ENCODE assay signal across 16 cellular contexts in the genomic region with DNA sequence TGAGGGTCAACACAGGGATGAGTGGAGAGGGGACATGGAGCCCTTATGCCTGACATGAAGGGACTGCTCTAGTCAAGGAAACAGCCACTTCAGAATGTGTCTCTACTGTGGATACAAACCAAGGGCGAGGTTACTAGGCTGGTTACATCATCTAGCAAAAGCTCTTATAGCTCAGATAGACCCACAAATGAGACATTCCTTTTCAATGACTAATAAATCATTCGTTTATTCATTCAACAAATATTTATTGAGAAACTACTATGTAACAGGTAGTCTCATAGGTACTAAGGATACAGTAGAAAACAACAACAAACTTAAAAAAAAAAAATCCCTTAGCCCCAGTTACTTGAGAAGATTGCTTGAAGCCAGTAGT.
A peak's percentile ranks its signal among the peaks of the same experiment; 100 is the strongest.
DNase-seq lines count a peak whose midpoint lies in the region; ATAC-seq, FAIRE-seq and TF ChIP-seq lines count a peak whose summit lies in the region.
"Had no signal": no experiment of that assay in that cellular context is flagged by ENCODE, and none has a peak within 500 bp of the region (broad histone marks: within the 10 kb centered on the region; RNA-seq: fewer than 3 reads in every experiment).

No MANE protein-coding gene starts in this region.

- peaks cover 5% of the 10 kb centered on the region for H3K9me1 ChIP-seq in IMR-90 (ENCODE audit: insufficient read depth, low read length)

- peak; percentile 45 for DNase-seq in AG08396 (ENCODE audit: low spot score)
- peak; percentile 70 for DNase-seq in IMR-90
- no peak for DNase-seq in GM12878 (ENCODE audit: low read depth, low spot score)
- peak; percentile 20 for DNase-seq in kidney glomerular epithelial cell (lab: John Stamatoyannopoulos, UW)
- no peak for DNase-seq in NK-92 treated with Interleukin-12 subunit alpha and Interleukin-12 subunit beta, amount 100 ng/mL, for 24 hours (lab: John Stamatoyannopoulos, UW)
- no peak for DNase-seq in endothelial cell (ENCODE audit: low spot score)
- DNase-seq in NCI-H446 treated with DMSO at 0.1 percent for 48 hours (lab: John Stamatoyannopoulos, UW): no peak
- DNase-seq in NCI-H774 (lab: John Stamatoyannopoulos, UW): no peak
- DNase-seq: activated CD4-positive, alpha-beta T cell treated with anti-CD3 and anti-CD28 coated beads for 1 hour; activated T-cell treated with anti-CD3 and anti-CD28 coated beads, Interleukin-2, amount 50 U/mL, for 1 hour; amygdala; DMS79; effector memory CD8-positive, alpha-beta T cell; NCI-H1694 treated with DMSO at 0.1 percent for 48 hours had no signal

- WGBS in IMR-90 (ENCODE audit: extremely low coverage in 2 of 2, insufficient read length in 1 of 2), 2 experiments: no CpG with 5 or more reads among the region's 2 CpGs
- 0% methylated on average over 2 of the region's 2 CpGs for WGBS in GM12878 (ENCODE audit: insufficient coverage, insufficient replicate concordance, low lambda C conversion rate, missing lambda C conversion rate)

- peak overlapping the region; percentile 60 for H2AK9ac ChIP-seq in IMR-90 (replicated peaks; ENCODE audit: low read depth, low read length, poor library complexity)

- H2AFZ ChIP-seq in IMR-90 (replicated peaks; ENCODE audit: low read length, poor library complexity) (peak overlapping the region; percentile 78), GM12878 (ENCODE audit: control insufficient read depth, low read depth, low read length) (no peak overlapping the region)
- H2AFZ ChIP-seq: hepatocyte had no signal

- no peaks in the 10 kb centered on the region for H3K79me2 ChIP-seq in GM12878 (ENCODE audit: control insufficient read depth, insufficient read depth, low read length)

- H3K4me1 ChIP-seq in IMR-90 (ENCODE audit: control insufficient read depth, insufficient read depth, low read length) (peaks cover 3% of the 10 kb centered on the region; the same call in 1 of the 2 replicates), GM12878 (ENCODE audit: control insufficient read depth, insufficient read depth, low read length) (peaks cover 7% of the 10 kb centered on the region; the same call in 1 of the 2 replicates)

- H3K4me1 Mint-ChIP-seq in endothelial cell (ENCODE audit: unreplicated experiment): peaks cover 6% of the 10 kb centered on the region

- BruUV-seq in IMR-90 (replicated peaks; lab: Mats Ljungman, UMichigan) (no TSS peak), GM12878 (replicated peaks; lab: Mats Ljungman, UMichigan) (no TSS peak)

- FAIRE-seq in GM12878 (lab: Jason Lieb, UNC): no peak
- FAIRE-seq: GM18507 had no signal

- H4K91ac ChIP-seq in IMR-90 (ENCODE audit: insufficient read depth, low read depth, low read length): peak overlapping the region; percentile 53; the same call in 1 of the 2 replicates

- no peak overlapping the region for H2BK5ac ChIP-seq in IMR-90 (ENCODE audit: low read depth, low read length, poor library complexity, severe bottlenecking)

- no peaks in the 10 kb centered on the region for H3K27me3 Mint-ChIP-seq in endothelial cell (ENCODE audit: unreplicated experiment)
- H3K27me3 Mint-ChIP-seq: effector memory CD8-positive, alpha-beta T cell had no signal

- peak overlapping the region; percentile 63 for H3K4ac ChIP-seq in IMR-90 (ENCODE audit: low read depth, low read length)

- no peak overlapping the region for H3K9ac ChIP-seq in IMR-90 (ENCODE audit: low read depth, low read length)
- no peak overlapping the region for H3K9ac ChIP-seq in GM12878 (ENCODE audit: control insufficient read depth, insufficient read depth, low read length)

- H3K36me3 Mint-ChIP-seq in endothelial cell (ENCODE audit: low read depth, unreplicated experiment): peaks cover 12% of the 10 kb centered on the region

- 0 out of 2 replicates have a peak overlapping the region, but pooled peaks have one; percentile 5 for H3K14ac ChIP-seq in IMR-90 (replicated peaks; ENCODE audit: low read depth, low read length)

- H3K36me3 ChIP-seq in IMR-90 (ENCODE audit: control insufficient read depth, insufficient read depth, low read length) (no peaks in the 10 kb centered on the region), GM12878 (ENCODE audit: control insufficient read depth in 2 of 2, insufficient read depth in 2 of 2, low read length in 1 of 2) (no peaks in the 10 kb centered on the region)

- H4K5ac ChIP-seq in IMR-90 (ENCODE audit: low read depth, low read length): no peak overlapping the region

- TF ChIP-seq CTCF in IMR-90 (conservative IDR thresholded peaks at IDR 0.05; ENCODE audit: low read depth, low read length) (no peak), GM12878 (IDR thresholded peaks at IDR 0.05 in 2 of 3, conservative IDR thresholded peaks at IDR 0.05 in 1 of 3; ENCODE audit: control insufficient read depth in 2 of 3, extremely low read depth in 1 of 3, insufficient read depth in 1 of 3, low read depth in 3 of 3, low read length in 3 of 3) (no peak), endothelial cell (IDR thresholded peaks at IDR 0.05; ENCODE audit: unreplicated experiment) (no peak)

- H4K20me1 ChIP-seq in IMR-90 (ENCODE audit: insufficient read depth, low read length) (no peaks in the 10 kb centered on the region), GM12878 (ENCODE audit: control insufficient read depth, insufficient read depth) (no peaks in the 10 kb centered on the region)

- in situ Hi-C loops in IMR-90 (cut with MboI; ENCODE audit: low sequenced_read_pairs) (no loop called here), GM12878 (cut with MboI) (no loop called here)

- H3K18ac ChIP-seq in IMR-90 (ENCODE audit: low read depth, low read length): no peak overlapping the region

- H3K4me3 ChIP-seq in IMR-90 (ENCODE audit: insufficient read depth, low read depth, low read length) (no peak overlapping the region), GM12878 (no peak overlapping the region)
- H3K4me3 ChIP-seq: hepatocyte had no signal

- no peaks in the 10 kb centered on the region for H3K9me3 Mint-ChIP-seq in endothelial cell (ENCODE audit: unreplicated experiment)
- H3K9me3 Mint-ChIP-seq: effector memory CD8-positive, alpha-beta T cell had no signal

- RAD21 ChIA-PET in GM12878 (lab: Charles Lee; ENCODE audit: unreplicated experiment): no interaction called here

- H2BK15ac ChIP-seq in IMR-90 (ENCODE audit: low read depth, low read length): peak overlapping the region; percentile 12; the same call in 1 of the 3 replicates

- no peaks in the 10 kb centered on the region for H3K79me1 ChIP-seq in IMR-90 (ENCODE audit: low read depth in 1 of 2, low read length in 2 of 2)

- peak overlapping the region; percentile 86 for H2AK5ac ChIP-seq in IMR-90 (ENCODE audit: low read depth, low read length)

- peak overlapping the region; percentile 32 for H2BK120ac ChIP-seq in IMR-90 (ENCODE audit: low read depth, low read length)

- no peak for TF ChIP-seq RAD21 in IMR-90 (IDR thresholded peaks at IDR 0.05; ENCODE audit: low read length)
- TF ChIP-seq RAD21 in GM12878 (IDR thresholded peaks at IDR 0.05; ENCODE audit: insufficient read depth, low read depth, low read length): no peak

- H3K4me3 Mint-ChIP-seq in endothelial cell (ENCODE audit: unreplicated experiment): no peak overlapping the region
- H3K4me3 Mint-ChIP-seq: effector memory CD8-positive, alpha-beta T cell had no signal

- no peak overlapping the region; the same call in 1 of the 2 replicates for H3K56ac ChIP-seq in IMR-90 (ENCODE audit: extremely low read depth, insufficient read depth, low read length)

- H3K27ac ChIP-seq in IMR-90 (ENCODE audit: insufficient read depth, low read length): no peak overlapping the region
- H3K27ac ChIP-seq in GM12878 (ENCODE audit: control insufficient read depth, insufficient read depth): no peak overlapping the region
- H3K27ac ChIP-seq: hepatocyte had no signal

- H3K9me3 ChIP-seq in IMR-90 (ENCODE audit: control insufficient read depth, insufficient read depth, low read length) (no peaks in the 10 kb centered on the region), GM12878 (replicated peaks; ENCODE audit: control insufficient read depth, insufficient read depth, low read length) (no peaks in the 10 kb centered on the region)

- peak overlapping the region; percentile 12; the same call in 1 of the 2 replicates for H2BK20ac ChIP-seq in IMR-90 (ENCODE audit: low read depth, low read length)

- CTCF ChIA-PET in IMR-90 (lab: Yijun Ruan, JAX) (interaction anchor here (0.6 to 1.0 kb wide), 2 partner anchors 9 to 181 kb away, joined by 3 to 5 read pairs; no protein-coding TSS in a partner anchor), GM12878 (lab: Yijun Ruan, JAX) (interaction anchor here (1.0 to 2.5 kb wide), 4 partner anchors 9 to 433 kb away, joined by 3 to 8 read pairs (median 4); no protein-coding TSS in a partner anchor)

- intact Hi-C loops in IMR-90 (cut with micrococcal nuclease): no loop called here
- intact Hi-C loops in GM12878 (cut with micrococcal nuclease; ENCODE audit: unreplicated experiment): no loop called here

- TF ChIP-seq POLR2A in IMR-90 (IDR thresholded peaks at IDR 0.05; ENCODE audit: low read depth, low read length) (no peak), GM12878 (IDR thresholded peaks at IDR 0.05; ENCODE audit: low read depth, low read length) (no peak)

- ATAC-seq in IMR-90 (ENCODE audit: low read depth): peak; percentile 90
- 0 out of 3 replicates have a peak, but pooled peaks have one; percentile 19 for ATAC-seq in GM12878
- ATAC-seq: effector memory CD8-positive, alpha-beta T cell had no signal

- H3K4me2 ChIP-seq in IMR-90 (ENCODE audit: low read depth, low read length) (no peak overlapping the region), GM12878 (ENCODE audit: control insufficient read depth, insufficient read depth) (no peak overlapping the region)
- H3K4me2 ChIP-seq: hepatocyte had no signal

- no peak for TF ChIP-seq EP300 in GM12878 (IDR thresholded peaks at IDR 0.05; ENCODE audit: borderline replicate concordance in 1 of 2, control insufficient read depth in 1 of 2, low read depth in 2 of 2, low read length in 2 of 2)

- no peak overlapping the region for H3K27ac Mint-ChIP-seq in endothelial cell (ENCODE audit: unreplicated experiment)
- H3K27ac Mint-ChIP-seq: effector memory CD8-positive, alpha-beta T cell had no signal

- peak overlapping the region; percentile 6 to 56; a peak in 2 of 4 replicates for H4K8ac ChIP-seq in IMR-90 (ENCODE audit: low read depth in 2 of 2, low read length in 2 of 2)

- H3K27me3 ChIP-seq in IMR-90 (ENCODE audit: control insufficient read depth, insufficient read depth, low read length): no peaks in the 10 kb centered on the region
- H3K27me3 ChIP-seq in GM12878 (replicated peaks in 1 of 2; ENCODE audit: control insufficient read depth in 2 of 2, insufficient read depth in 2 of 2, low read length in 1 of 2): no peaks in the 10 kb centered on the region
- H3K27me3 ChIP-seq: hepatocyte had no signal

- dilution Hi-C loops in IMR-90 (cut with HindIII; ENCODE audit: low sequenced_read_pairs, unreplicated experiment): no loop called here

- POLR2A ChIA-PET in IMR-90 (lab: Charles Lee; ENCODE audit: unreplicated experiment) (no interaction called here), GM12878 (lab: Charles Lee) (interaction anchor here (1.5 kb wide), 1 partner anchor 8 kb away, joined by 5 read pairs; no protein-coding TSS in a partner anchor)

- peak overlapping the region; percentile 14; the same call in 1 of the 2 replicates for H3K23ac ChIP-seq in IMR-90 (ENCODE audit: low read depth, low read length)

- SMC1A ChIA-PET in GM12878 (lab: Charles Lee; ENCODE audit: uncharacterized antibody, unreplicated experiment): interaction anchor here (0.7 to 1.7 kb wide), 4 partner anchors 10 to 1830 kb away, joined by 3 to 4 read pairs (median 4); no protein-coding TSS in a partner anchor

Comparison
In these comparisons a context has a peak if more than half of its experiments do, and no peak if none do; other contexts are left out.
1. DNase-seq: peak in AG08396 (single experiment), IMR-90 (single experiment) and kidney glomerular epithelial cell (single experiment); none in GM12878 (single experiment), NK-92 treated with Interleukin-12 subunit alpha and Interleukin-12 subunit beta, amount 100 ng/mL, for 24 hours (single experiment), endothelial cell (single experiment), NCI-H446 treated with DMSO at 0.1 percent for 48 hours (single experiment) and NCI-H774 (single experiment).